ENCODE assay signal across 24 cellular contexts in genomic region chr13:112202266-112202665, GRCh38.
DNase-seq lines count a peak whose midpoint lies in the region; ATAC-seq, FAIRE-seq and TF ChIP-seq lines count a peak whose summit lies in the region.
"Had no signal": no experiment of that assay in that cellular context is flagged by ENCODE, and none has a peak within 500 bp of the region (broad histone marks: within the 10 kb centered on the region; RNA-seq: fewer than 3 reads in every experiment).

No MANE protein-coding gene starts in this region.

- H2BK20ac ChIP-seq in H1 (ENCODE audit: low read length), result no peak overlapping the region

- H2AFZ ChIP-seq in H1 (ENCODE audit: low read length), result no peak overlapping the region
- H2AFZ ChIP-seq in neuronal stem cell (ENCODE audit: low read length), result no peak overlapping the region
- H2AFZ ChIP-seq: GM23248 had no signal

- H3K4me3 ChIP-seq in H1 (ENCODE audit: extremely low read depth in 1 of 4, insufficient read depth in 2 of 4, low read depth in 3 of 4, low read length in 4 of 4) (no peak overlapping the region), neuronal stem cell (ENCODE audit: low read length in 2 of 2) (no peak overlapping the region)
- H3K4me3 ChIP-seq: A549; BLaER1 treated with 17β-estradiol and CSF1 and Interleukin-3, amounts not matched to agents 10 nM and 100 nM; GM12878; GM23248 had no signal

- POLR2A ChIA-PET in H1 (lab: Charles Lee; ENCODE audit: partially characterized antibody), result no interaction called here

- H2BK5ac ChIP-seq in H1 (ENCODE audit: low read depth, low read length) (no peak overlapping the region), neuronal stem cell (ENCODE audit: low read length) (peak overlapping the region; percentile 45)

- H2BK120ac ChIP-seq in H1 (replicated peaks; ENCODE audit: low read depth, low read length) (no peak overlapping the region), neuronal stem cell (ENCODE audit: low read depth, low read length) (peak overlapping the region; percentile 27)

- H3K36me3 ChIP-seq in H1 (ENCODE audit: control insufficient read depth in 2 of 4, insufficient read depth in 4 of 4, low read length in 3 of 4), result no peaks in the 10 kb centered on the region
- H3K36me3 ChIP-seq in neuronal stem cell (replicated peaks in 1 of 2; ENCODE audit: control insufficient read depth in 2 of 2, insufficient read depth in 2 of 2, low read length in 2 of 2), result no peaks in the 10 kb centered on the region
- H3K36me3 ChIP-seq: BE2C; BLaER1 treated with 17β-estradiol and CSF1 and Interleukin-3, amounts not matched to agents 10 nM and 100 nM had no signal

- H3K23ac ChIP-seq in H1 (ENCODE audit: insufficient read length), result no peak overlapping the region
- no peak overlapping the region for H3K23ac ChIP-seq in neuronal stem cell (ENCODE audit: low read depth, low read length, poor library complexity)

- H4K5ac ChIP-seq in H1 (ENCODE audit: insufficient read length, low read depth, low read length), result no peak overlapping the region

- no peak overlapping the region for H3K14ac ChIP-seq in H1 (ENCODE audit: insufficient read length)
- no peak overlapping the region for H3K14ac ChIP-seq in neuronal stem cell (ENCODE audit: low read length)

- H2BK15ac ChIP-seq in H1 (ENCODE audit: low read length) (no peak overlapping the region), neuronal stem cell (ENCODE audit: low read length) (peak overlapping the region; percentile 28)

- no peak for TF ChIP-seq CTCF in H1 (IDR thresholded peaks at IDR 0.05; ENCODE audit: control extremely low read depth in 1 of 3, insufficient read depth in 1 of 3, low read depth in 1 of 3, low read length in 3 of 3)

- FAIRE-seq in H1 (lab: Jason Lieb, UNC), result no peak
- FAIRE-seq: A549, D721Med, GM12878, GM19239 had no signal

- DNase-seq in H1 (ENCODE audit: low read depth in 1 of 2, low spot score in 2 of 2), result no peak
- DNase-seq in mesenteric fat pad (ENCODE audit: low spot score), result peak; percentile 77
- no peak for DNase-seq in neuronal stem cell (ENCODE audit: low spot score)
- no peak for DNase-seq in NCI-H2107 treated with DMSO at 0.1 percent for 48 hours (lab: John Stamatoyannopoulos, UW; ENCODE audit: unreplicated experiment)
- no peak for DNase-seq in iPS-NIHi11 (ENCODE audit: low spot score)
- DNase-seq: 8988T; ACHN; AML-193; BE2C; CD4-positive, alpha-beta T cell; CD8-positive, alpha-beta memory T cell; DMS 273 treated with DMSO at 0.1 percent for 48 hours; DMS79; EL; GDM1; GM23248; H9 had no signal

- H3K27ac ChIP-seq in H1 (ENCODE audit: low read depth, low read length) (no peak overlapping the region), neuronal stem cell (replicated peaks; ENCODE audit: low read length) (no peak overlapping the region)
- H3K27ac ChIP-seq: A549; BLaER1 treated with 17β-estradiol and CSF1 and Interleukin-3, amounts not matched to agents 10 nM and 100 nM; GM23248 had no signal

- no peaks in the 10 kb centered on the region for H3K79me2 ChIP-seq in H1 (ENCODE audit: control insufficient read depth in 1 of 2, insufficient read depth in 2 of 2, low read length in 2 of 2)

- no peak for TF ChIP-seq POLR2A in H1 (IDR thresholded peaks at IDR 0.05; ENCODE audit: control extremely low read depth in 1 of 2, low read depth in 2 of 2, low read length in 2 of 2)

- no peak for TF ChIP-seq RAD21 in H1 (IDR thresholded peaks at IDR 0.05 in 1 of 2, conservative IDR thresholded peaks at IDR 0.05 in 1 of 2; ENCODE audit: low read depth in 2 of 2, low read length in 2 of 2)

- no peak overlapping the region for H3K56ac ChIP-seq in H1 (replicated peaks; ENCODE audit: insufficient read length, low read depth, low read length)

- peaks cover 2 to 16% (median 9%) of the 10 kb centered on the region in 4 experiments for H3K4me1 ChIP-seq in H1 (replicated peaks in 1 of 4; ENCODE audit: control insufficient read depth in 3 of 4, insufficient read depth in 4 of 4, low read length in 3 of 4)
- peaks cover 32 to 49% of the 10 kb centered on the region in 2 donors for H3K4me1 ChIP-seq in neuronal stem cell (ENCODE audit: control insufficient read depth in 2 of 2, insufficient read depth in 1 of 2, low read depth in 1 of 2, low read length in 2 of 2)
- H3K4me1 ChIP-seq: A549, BE2C had no signal

- peak overlapping the region; percentile 29; the same call in 1 of the 2 replicates for H4K8ac ChIP-seq in H1 (ENCODE audit: extremely low read depth, insufficient read depth, low read length)
- no peak overlapping the region for H4K8ac ChIP-seq in neuronal stem cell (ENCODE audit: low read depth, low read length)

- peaks cover 2% of the 10 kb centered on the region; the same call in 1 of the 2 replicates for H3K23me2 ChIP-seq in H1 (ENCODE audit: low read depth, low read length)

- H3K9ac ChIP-seq in H1 (replicated peaks in 1 of 4; ENCODE audit: extremely low read depth in 1 of 4, low read depth in 3 of 4, low read length in 3 of 4) (no peak overlapping the region), neuronal stem cell (ENCODE audit: low read depth, low read length, poor library complexity) (peak overlapping the region; percentile 60)
- H3K9ac ChIP-seq: BLaER1 treated with 17β-estradiol and CSF1 and Interleukin-3, amounts not matched to agents 10 nM and 100 nM; GM23248 had no signal

- H4K91ac ChIP-seq in H1 (replicated peaks; ENCODE audit: insufficient read length, low read length) (no peak overlapping the region), neuronal stem cell (ENCODE audit: low read depth, low read length, poor library complexity) (no peak overlapping the region)

- ATAC-seq in HG02973 (IDR thresholded peaks at IDR 0.05; ENCODE audit: unreplicated experiment), result no peak
- ATAC-seq: A549, GM12878, HCT116 had no signal

- H2BK12ac ChIP-seq in H1 (ENCODE audit: low read depth, low read length) (0 out of 2 replicates have a peak overlapping the region, but pooled peaks have one; percentile 50), neuronal stem cell (ENCODE audit: low read length) (peak overlapping the region; percentile 64)

- H3K9me3 ChIP-seq in H1 (ENCODE audit: insufficient read depth in 2 of 2, low read depth in 1 of 2, low read length in 1 of 2), result no peaks in the 10 kb centered on the region
- no peaks in the 10 kb centered on the region for H3K9me3 ChIP-seq in neuronal stem cell (replicated peaks in 1 of 2; ENCODE audit: control insufficient read depth in 2 of 2, insufficient read depth in 1 of 2, low read depth in 1 of 2, low read length in 2 of 2)
- H3K9me3 ChIP-seq: A549; BE2C; BLaER1 treated with 17β-estradiol and CSF1 and Interleukin-3, amounts not matched to agents 10 nM and 100 nM had no signal

- H3K4ac ChIP-seq in H1 (replicated peaks; ENCODE audit: insufficient read length, low read depth, low read length) (no peak overlapping the region), neuronal stem cell (ENCODE audit: low read length) (peak overlapping the region; percentile 57)

- H3K27me3 ChIP-seq in H1 (replicated peaks in 1 of 4; ENCODE audit: control insufficient read depth in 3 of 4, extremely low read depth in 1 of 4, insufficient read depth in 3 of 4, low read length in 3 of 4) (peaks cover 0 to 38% (median 25%) of the 10 kb centered on the region in 4 experiments; a peak in 6 of 7 replicates), neuronal stem cell (ENCODE audit: control insufficient read depth in 3 of 3, insufficient read depth in 3 of 3, low read depth in 1 of 3, low read length in 3 of 3) (no peaks in the 10 kb centered on the region)

- H3K4me2 ChIP-seq in H1 (ENCODE audit: insufficient read depth in 1 of 2, low read depth in 2 of 2, low read length in 2 of 2), result no peak overlapping the region
- H3K4me2 ChIP-seq in neuronal stem cell (ENCODE audit: insufficient read depth, low read length, poor library complexity, severe bottlenecking), result no peak overlapping the region
- H3K4me2 ChIP-seq: A549; BLaER1 treated with 17β-estradiol and CSF1 and Interleukin-3, amounts not matched to agents 10 nM and 100 nM had no signal

- H3K18ac ChIP-seq in H1 (ENCODE audit: extremely low read depth, low read length) (no peak overlapping the region), neuronal stem cell (ENCODE audit: low read length) (peak overlapping the region; percentile 86)

- peaks cover 0 to 3% of the 10 kb centered on the region in 2 experiments for H4K20me1 ChIP-seq in H1 (replicated peaks in 1 of 2; ENCODE audit: control insufficient read depth in 1 of 2, insufficient read depth in 2 of 2, low read length in 2 of 2)

- CTCF ChIA-PET in H1 (lab: Charles Lee; ENCODE audit: partially characterized antibody), result interaction anchor here (1.0 to 2.0 kb wide), 3 partner anchors 10 to 241 kb away, joined by 3 to 6 read pairs (median 4); no protein-coding TSS in a partner anchor

- no peak for TF ChIP-seq EP300 in H1 (IDR thresholded peaks at IDR 0.05; ENCODE audit: borderline replicate concordance in 1 of 2, low read depth in 2 of 2, low read length in 2 of 2)

- H2AK5ac ChIP-seq in H1 (ENCODE audit: low read depth, low read length) (0 out of 2 replicates have a peak overlapping the region, but pooled peaks have one; percentile 32), neuronal stem cell (ENCODE audit: low read depth, low read length) (peak overlapping the region; percentile 54)

- H3K79me1 ChIP-seq in H1 (ENCODE audit: low read depth, low read length) (no peaks in the 10 kb centered on the region), neuronal stem cell (ENCODE audit: low read depth, low read length) (no peaks in the 10 kb centered on the region)

- 94% methylated on average over 19 of the region's 19 CpGs; no CpG with 5 or more reads in 1 of the 2 experiments for WGBS in H1 (ENCODE audit: extremely low coverage in 1 of 2, insufficient coverage in 1 of 2, insufficient read length in 1 of 2, insufficient replicate concordance in 2 of 2, low coverage in 1 of 2, low lambda C conversion rate in 2 of 2, missing lambda C conversion rate in 1 of 2), 2 experiments
- no CpG with 5 or more reads among the region's 19 CpGs for WGBS in neuronal stem cell (ENCODE audit: extremely low coverage in 2 of 2, insufficient read length in 2 of 2, insufficient replicate concordance in 1 of 2), 2 donors

TF ChIP-seq in H1, 55 proteins besides CTCF, POLR2A, EP300 and RAD21:
- TF ChIP-seq RNF2 (IDR thresholded peaks at IDR 0.05; ENCODE audit: borderline replicate concordance, low read depth, low read length, missing control alignments, poor library complexity, severe bottlenecking) (no peak), SIN3A (conservative IDR thresholded peaks at IDR 0.05 in 1 of 2, IDR thresholded peaks at IDR 0.05 in 1 of 2; ENCODE audit: low read depth in 1 of 2, low read length in 2 of 2) (no peak), HDAC2 (IDR thresholded peaks at IDR 0.05; ENCODE audit: borderline replicate concordance in 1 of 2, low read depth in 2 of 2, low read length in 2 of 2) (no peak), SIRT6 (IDR thresholded peaks at IDR 0.05; ENCODE audit: low read length) (no peak), YY1 (IDR thresholded peaks at IDR 0.05; ENCODE audit: low read depth, low read length) (no peak), SAP30 (IDR thresholded peaks at IDR 0.05; ENCODE audit: insufficient read depth, insufficient replicate concordance, low read length) (no peak), KDM4A (IDR thresholded peaks at IDR 0.05; ENCODE audit: low read depth, low read length, severe bottlenecking) (no peak), POU5F1 (IDR thresholded peaks at IDR 0.05; ENCODE audit: low read depth, low read length) (no peak)
